ENCODE assay signal across 9 cellular contexts in genomic region chr22:31646186-31647019, GRCh38. TPM values are rescaled to one million over a fixed set of nuclear protein-coding genes. Genes with fewer than 3 reads are reported as not detected.
DNase-seq lines count a peak whose midpoint lies in the region; ATAC-seq and TF ChIP-seq lines count a peak whose summit lies in the region.
"Had no signal": no experiment of that assay in that cellular context is flagged by ENCODE, and none has a peak within 500 bp of the region (broad histone marks: within the 10 kb centered on the region; RNA-seq: fewer than 3 reads in every experiment).

No MANE protein-coding gene starts in this region.

- intact Hi-C loops in body of pancreas (cut with DNase I) = no loop called here

- 66 to 68% methylated on average over 6 of the region's 6 CpGs for WGBS in body of pancreas, 2 donors

- H3K4me3 ChIP-seq in body of pancreas = no peak overlapping the region
- peak overlapping the region; percentile 10 for H3K4me3 ChIP-seq in parathyroid adenoma (ENCODE audit: low read depth, low read length)
- no peak overlapping the region for H3K4me3 ChIP-seq in WERI-Rb-1 (ENCODE audit: low read depth, low read length)

- no peaks in the 10 kb centered on the region for H3K27me3 Mint-ChIP-seq in glutamatergic neuron (ENCODE audit: unreplicated experiment)

- H3K27ac ChIP-seq in body of pancreas = peak overlapping the region in 2 of 4 donors; percentile 41 to 53
- peak overlapping the region; percentile 15 for H3K27ac ChIP-seq in parathyroid adenoma
- no peak overlapping the region for H3K27ac ChIP-seq in WERI-Rb-1
- H3K27ac ChIP-seq: neutrophil had no signal

- H3K4me3 Mint-ChIP-seq in glutamatergic neuron (ENCODE audit: unreplicated experiment) = no peak overlapping the region

- H3K9me3 Mint-ChIP-seq in glutamatergic neuron (ENCODE audit: unreplicated experiment) = no peaks in the 10 kb centered on the region

- no peaks in the 10 kb centered on the region for H3K36me3 Mint-ChIP-seq in glutamatergic neuron (ENCODE audit: unreplicated experiment)

- no peak for TF ChIP-seq POLR2A in body of pancreas (IDR thresholded peaks at IDR 0.05)

- H2AFZ ChIP-seq in parathyroid adenoma = no peak overlapping the region

- peaks cover 0 to 2% of the 10 kb centered on the region in 2 donors for H3K36me3 ChIP-seq in body of pancreas (replicated peaks in 1 of 2; ENCODE audit: insufficient read depth in 1 of 2, low read depth in 2 of 2)
- no peaks in the 10 kb centered on the region for H3K36me3 ChIP-seq in parathyroid adenoma (ENCODE audit: control insufficient read depth, insufficient read depth, low read length)
- H3K36me3 ChIP-seq in WERI-Rb-1 = peaks cover 43% of the 10 kb centered on the region
- H3K36me3 ChIP-seq: neutrophil had no signal

- H3K4me1 Mint-ChIP-seq in glutamatergic neuron (ENCODE audit: low read depth, unreplicated experiment) = no peaks in the 10 kb centered on the region

- ATAC-seq in GM18502 (IDR thresholded peaks at IDR 0.05; ENCODE audit: poor library complexity, unreplicated experiment) = peak; percentile 55
- peak; percentile 50 for ATAC-seq in body of pancreas
- ATAC-seq in GM21526 (IDR thresholded peaks at IDR 0.05; ENCODE audit: low FRiP score, unreplicated experiment) = no peak

- no peaks in the 10 kb centered on the region for H3K9me3 ChIP-seq in body of pancreas
- H3K9me3 ChIP-seq in parathyroid adenoma (ENCODE audit: control insufficient read depth, low read length) = no peaks in the 10 kb centered on the region
- no peaks in the 10 kb centered on the region for H3K9me3 ChIP-seq in WERI-Rb-1 (ENCODE audit: severe bottlenecking)
- H3K9me3 ChIP-seq: neutrophil had no signal

- peak overlapping the region; percentile 4 for H3K4me2 ChIP-seq in parathyroid adenoma (ENCODE audit: low read length)

- H3K4me1 ChIP-seq in body of pancreas = peaks cover 9% of the 10 kb centered on the region
- H3K4me1 ChIP-seq in parathyroid adenoma = no peaks in the 10 kb centered on the region

- no peak overlapping the region for H3K27ac Mint-ChIP-seq in glutamatergic neuron (ENCODE audit: unreplicated experiment)

- peaks cover under 1% of the 10 kb centered on the region for H3K79me2 ChIP-seq in parathyroid adenoma

- TF ChIP-seq CTCF in body of pancreas (IDR thresholded peaks at IDR 0.05) (no peak), parathyroid adenoma (IDR thresholded peaks at IDR 0.05) (no peak), glutamatergic neuron (IDR thresholded peaks at IDR 0.05; ENCODE audit: partially characterized antibody, unreplicated experiment) (no peak), WERI-Rb-1 (IDR thresholded peaks at IDR 0.05; ENCODE audit: low read depth, low read length) (no peak)

- H3K9ac ChIP-seq in parathyroid adenoma = no peak overlapping the region

- no peaks in the 10 kb centered on the region for H3K27me3 ChIP-seq in body of pancreas
- no peaks in the 10 kb centered on the region for H3K27me3 ChIP-seq in parathyroid adenoma (ENCODE audit: control insufficient read depth, insufficient read depth, low read length)
- no peaks in the 10 kb centered on the region for H3K27me3 ChIP-seq in WERI-Rb-1 (ENCODE audit: insufficient read depth, low read depth, severe bottlenecking)
- H3K27me3 ChIP-seq: neutrophil had no signal

- DNase-seq in HS-5 (ENCODE audit: low read depth) = peak; percentile 92
- DNase-seq in body of pancreas = no peak
- no peak for DNase-seq in glutamatergic neuron
- DNase-seq in WERI-Rb-1 = no peak
- DNase-seq in OCI-M1 (lab: John Stamatoyannopoulos, UW) = no peak

RNA-seq across cellular contexts. Expression of gene PISD, which starts 15.6 kb away (rescaled TPM):
- 10 to 100 TPM; 22.3 to 31.3 TPM for total RNA-seq in body of pancreas
- total RNA-seq in glutamatergic neuron (ENCODE audit: unreplicated experiment) = 60.9 TPM
